14 cellular contexts compared by ENCODE assay signal in genomic region chr1:117573386-117574040, GRCh38. TPM values are rescaled to one million over a fixed set of nuclear protein-coding genes. Genes with fewer than 3 reads are reported as not detected.
DNase-seq lines count a peak whose midpoint lies in the region; ATAC-seq and TF ChIP-seq lines count a peak whose summit lies in the region.
"Had no signal": no experiment of that assay in that cellular context is flagged by ENCODE, and none has a peak within 500 bp of the region (broad histone marks: within the 10 kb centered on the region; RNA-seq: fewer than 3 reads in every experiment).

No MANE protein-coding gene starts in this region.

- intact Hi-C loops in A673 (cut with micrococcal nuclease; ENCODE audit: unreplicated experiment) = no loop called here

- no peaks in the 10 kb centered on the region for H3K4me1 ChIP-seq in A673 (ENCODE audit: insufficient read depth, low read length, poor library complexity, severe bottlenecking)
- H3K4me1 ChIP-seq: gastrocnemius medialis had no signal

- DNase-seq in A673 (ENCODE audit: low spot score) (peak; percentile 77), EL (peak; percentile 10), fibroblast of the aortic adventitia (ENCODE audit: low read depth) (peak; percentile 10), NCI-H128 (lab: John Stamatoyannopoulos, UW; ENCODE audit: unreplicated experiment) (no peak), NCI-H82 treated with DMSO at 0.1 percent for 48 hours (lab: John Stamatoyannopoulos, UW; ENCODE audit: unreplicated experiment) (no peak), NCI-H1930 (lab: John Stamatoyannopoulos, UW) (no peak)
- DNase-seq in activated CD4-positive, alpha-beta T cell treated with anti-CD3 and anti-CD28 coated beads, Interleukin-2, amount 50 U/mL, for 48 hours = peak; percentile 9 to 16
- DNase-seq: CD4-positive, alpha-beta T cell; HCEC 1CT; KBM-7; left ventricle myocardium superior; stimulated activated naive CD4-positive, alpha-beta T cell treated with Interleukin-2 at 50 U/mL for 16 hours had no signal

- H3K27ac ChIP-seq in A673 (ENCODE audit: low read depth, low read length, poor library complexity, severe bottlenecking) = no peak overlapping the region
- H3K27ac ChIP-seq: gastrocnemius medialis had no signal

- no peaks in the 10 kb centered on the region for H3K9me3 ChIP-seq in A673 (ENCODE audit: low read depth, low read length, poor library complexity, severe bottlenecking)
- H3K9me3 ChIP-seq: gastrocnemius medialis had no signal

- H3K36me3 ChIP-seq in A673 (ENCODE audit: insufficient read depth, low read length, poor library complexity, severe bottlenecking) = no peaks in the 10 kb centered on the region
- H3K36me3 ChIP-seq: gastrocnemius medialis had no signal

- CTCF ChIA-PET in A673 (lab: Charles Lee) = no interaction called here

- no peak for TF ChIP-seq CTCF in A673 (conservative IDR thresholded peaks at IDR 0.05; ENCODE audit: low read depth, low read length)
- TF ChIP-seq CTCF in fibroblast of the aortic adventitia (IDR thresholded peaks at IDR 0.05; ENCODE audit: insufficient read depth, low read length) = no peak

- no peaks in the 10 kb centered on the region for H3K27me3 ChIP-seq in A673 (replicated peaks; ENCODE audit: insufficient read depth, low read depth, low read length, poor library complexity)
- H3K27me3 ChIP-seq: gastrocnemius medialis had no signal

- ATAC-seq in HG03460 (IDR thresholded peaks at IDR 0.05; ENCODE audit: unreplicated experiment) = no peak
- ATAC-seq: gastrocnemius medialis, left ventricle myocardium superior had no signal

- no peak overlapping the region for H3K4me3 ChIP-seq in A673 (ENCODE audit: low read depth, low read length, poor library complexity, severe bottlenecking)
- H3K4me3 ChIP-seq in fibroblast of the aortic adventitia (ENCODE audit: low read depth, low read length) = no peak overlapping the region
- H3K4me3 ChIP-seq: gastrocnemius medialis had no signal

- POLR2A ChIA-PET in A673 (lab: Charles Lee; ENCODE audit: low non-redundant PET) = no interaction called here

- no TSS peak for BruUV-seq in A673 (replicated peaks; lab: Mats Ljungman, UMichigan)

RNA-seq across cellular contexts. Expression of gene TENT5C, which starts 32.3 kb away (rescaled TPM):
- total RNA-seq in A673 (2021) = 0.90 and 1.1 TPM in 2 replicates
- 0.45 and 5.5 TPM in 2 replicates for total RNA-seq in fibroblast of the aortic adventitia (ENCODE audit: low replicate concordance)

Comparison
In these comparisons a context has a peak if more than half of its experiments do, and no peak if none do; other contexts are left out.
1. DNase-seq: peak in A673 (single experiment), EL (single experiment), activated CD4-positive, alpha-beta T cell treated with anti-CD3 and anti-CD28 coated beads, Interleukin-2, amount 50 U/mL, for 48 hours (2 of 2) and fibroblast of the aortic adventitia (single experiment); none in NCI-H128 (single experiment), NCI-H82 treated with DMSO at 0.1 percent for 48 hours (single experiment) and NCI-H1930 (0 of 2).